15 cellular contexts compared by ENCODE assay signal in the genomic region with DNA sequence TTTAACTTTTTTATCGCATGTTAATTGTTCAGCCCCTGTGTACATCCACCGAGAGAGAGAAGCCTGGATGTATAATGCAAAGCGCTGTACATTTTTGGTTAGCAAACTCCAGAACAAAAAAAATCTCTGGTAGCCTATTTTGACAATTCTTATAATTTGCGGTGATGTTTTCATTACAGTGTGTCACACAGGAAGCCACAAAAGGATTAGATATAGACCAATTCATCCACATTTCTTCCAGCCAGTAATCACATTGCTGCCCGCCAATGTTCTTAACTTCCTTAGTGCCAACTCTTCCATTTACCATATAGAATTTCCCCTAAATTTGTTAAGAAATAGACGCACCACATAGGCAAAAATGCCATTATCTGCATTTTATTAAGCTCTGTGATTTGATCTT.
DNase-seq lines count a peak whose midpoint lies in the region.
"Had no signal": no experiment of that assay in that cellular context is flagged by ENCODE, and none has a peak within 500 bp of the region (broad histone marks: within the 10 kb centered on the region; RNA-seq: fewer than 3 reads in every experiment).

No MANE protein-coding gene starts in this region.

- no peak overlapping the region for H3K27ac Mint-ChIP-seq in immature natural killer cell
- H3K27ac Mint-ChIP-seq: B cell; CD4-positive, alpha-beta T cell; CD8-positive, alpha-beta memory T cell had no signal

- H3K4me1 Mint-ChIP-seq in immature natural killer cell: peaks cover 16% of the 10 kb centered on the region in 2 donors
- H3K4me1 Mint-ChIP-seq: B cell had no signal

- peak overlapping the region in 4 of 5 donors; percentile 1 to 71 (median 24) for H3K4me3 Mint-ChIP-seq in immature natural killer cell
- H3K4me3 Mint-ChIP-seq: B cell; CD4-positive, alpha-beta T cell had no signal

- H3K9me3 Mint-ChIP-seq in immature natural killer cell: no peaks in the 10 kb centered on the region
- H3K9me3 Mint-ChIP-seq: CD4-positive, alpha-beta T cell; CD8-positive, alpha-beta memory T cell had no signal

- DNase-seq in Daoy (ENCODE audit: low read depth) (peak; percentile 7), MV-4-11 (lab: John Stamatoyannopoulos, UW) (peak; percentile 54), immature natural killer cell (peak in 2 of 3 donors; percentile 2 to 15), T1000 (lab: John Stamatoyannopoulos, UW) (no peak), CD1c-positive myeloid dendritic cell (ENCODE audit: extremely low spot score) (no peak), NCI-H1694 (lab: John Stamatoyannopoulos, UW) (no peak)
- DNase-seq: Calu3; CD4-positive, alpha-beta T cell; CD8-positive, alpha-beta memory T cell; COR-L47; DMS79 treated with DMSO at 0.1 percent for 48 hours; GM23248; H7; HCEC 1CT had no signal

- H3K36me3 Mint-ChIP-seq in immature natural killer cell: peaks cover 0 to 10% (median 0%) of the 10 kb centered on the region in 3 donors
- H3K36me3 Mint-ChIP-seq: CD8-positive, alpha-beta memory T cell had no signal

- H3K27me3 Mint-ChIP-seq in immature natural killer cell (ENCODE audit: low read depth in 3 of 3): peaks cover 6 to 15% (median 10%) of the 10 kb centered on the region in 3 donors
- H3K27me3 Mint-ChIP-seq: B cell had no signal

Comparison
In these comparisons a context has a peak if more than half of its experiments do, and no peak if none do; other contexts are left out.
1. DNase-seq: peak in Daoy (single experiment), MV-4-11 (single experiment) and immature natural killer cell (2 of 3); none in T1000 (single experiment), CD1c-positive myeloid dendritic cell (single experiment) and NCI-H1694 (single experiment).